Comparison of ENCODE assay signal across 8 cellular contexts in the genomic region with DNA sequence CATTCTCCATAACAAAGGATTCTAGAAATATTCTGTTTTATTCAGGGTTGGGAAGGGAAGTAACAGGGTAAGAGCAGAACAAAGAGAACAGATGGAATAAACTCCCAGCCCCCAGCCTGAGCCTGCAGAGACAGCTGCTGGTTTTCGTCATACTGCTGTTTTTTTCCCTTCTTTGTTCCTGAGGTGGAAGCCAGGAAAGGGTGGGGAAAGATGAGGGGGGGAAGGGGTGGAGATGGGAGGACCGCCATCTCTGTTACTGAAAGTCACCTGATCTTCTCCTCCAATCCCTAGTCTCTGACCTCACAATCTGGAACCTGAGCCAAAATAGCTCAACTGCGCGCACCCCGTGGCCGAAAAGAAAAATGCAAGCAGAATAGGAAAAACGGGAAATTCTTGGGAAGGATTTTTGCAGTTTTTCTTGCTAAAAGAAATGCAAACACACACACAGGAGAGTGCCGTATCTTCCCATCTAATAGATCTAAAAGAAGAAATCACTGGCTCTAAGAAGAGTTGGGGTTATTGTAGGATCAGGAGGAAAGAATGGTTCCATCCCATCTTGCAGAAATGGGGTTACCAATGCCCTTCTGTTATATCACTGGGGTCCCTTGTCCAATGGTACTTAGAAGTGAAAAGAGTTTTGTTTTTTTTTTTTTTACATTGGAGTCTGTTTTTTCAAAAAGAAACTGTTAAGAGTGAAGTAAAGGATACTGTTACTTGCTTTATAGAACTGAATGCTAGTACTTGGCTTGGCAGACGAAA. TPM values are rescaled to one million over a fixed set of nuclear protein-coding genes. Genes with fewer than 3 reads are reported as not detected.
DNase-seq lines count a peak whose midpoint lies in the region; ATAC-seq and TF ChIP-seq lines count a peak whose summit lies in the region.

No MANE protein-coding gene starts in this region.

- peak overlapping the region; percentile 91 to 100 for H3K27ac ChIP-seq in SK-N-SH (ENCODE audit: low read depth in 2 of 2, low read length in 1 of 2)
- H3K27ac ChIP-seq in fibroblast of lung (ENCODE audit: insufficient read depth, low read length) = peak overlapping the region; percentile 81
- peak overlapping the region in 1 of 2 donors; percentile 77 for H3K27ac ChIP-seq in aorta (ENCODE audit: low read depth in 1 of 2, low read length in 2 of 2)

- H3K79me2 ChIP-seq in SK-N-SH (ENCODE audit: insufficient read depth) (peaks cover 5% of the 10 kb centered on the region; the same call in 1 of the 2 replicates), fibroblast of lung (ENCODE audit: control insufficient read depth, insufficient read depth, low read length) (no peaks in the 10 kb centered on the region)

- H3K4me1 ChIP-seq in SK-N-SH (ENCODE audit: control insufficient read depth in 1 of 2, insufficient read depth in 2 of 2, low read depth in 1 of 2, low read length in 1 of 2) (peaks cover 21 to 22% of the 10 kb centered on the region in 2 experiments; a peak in 3 of 4 replicates), fibroblast of lung (ENCODE audit: control insufficient read depth, extremely low read depth, insufficient read depth, low read length) (peaks cover 5% of the 10 kb centered on the region), aorta (ENCODE audit: control insufficient read depth in 1 of 2, insufficient read depth in 2 of 2, low read length in 2 of 2) (peaks cover 2% of the 10 kb centered on the region in 2 donors)

- H3K9ac ChIP-seq in SK-N-SH = peak overlapping the region; percentile 80
- H3K9ac ChIP-seq in fibroblast of lung (ENCODE audit: insufficient read depth, low read length) = no peak overlapping the region

- H3K36me3 ChIP-seq in SK-N-SH (replicated peaks in 1 of 2; ENCODE audit: control insufficient read depth in 1 of 2, insufficient read depth in 2 of 2, low read length in 1 of 2) = peaks cover 28 to 40% of the 10 kb centered on the region in 2 experiments
- H3K36me3 ChIP-seq in fibroblast of lung (ENCODE audit: control insufficient read depth, insufficient read depth, low read length) = no peaks in the 10 kb centered on the region
- H3K36me3 ChIP-seq in aorta (ENCODE audit: control insufficient read depth in 1 of 2, insufficient read depth in 2 of 2, low read length in 1 of 2) = peaks cover 0 to 4% of the 10 kb centered on the region in 2 donors

- peaks cover 22% of the 10 kb centered on the region for H3F3A ChIP-seq in SK-N-SH (replicated peaks; ENCODE audit: insufficient read depth)

- H2AFZ ChIP-seq in SK-N-SH (ENCODE audit: low read depth) = peak overlapping the region; percentile 77
- H2AFZ ChIP-seq in fibroblast of lung (ENCODE audit: low read length) = no peak overlapping the region

- H4K20me1 ChIP-seq in SK-N-SH (ENCODE audit: insufficient read depth) (no peaks in the 10 kb centered on the region), fibroblast of lung (ENCODE audit: control insufficient read depth, extremely low read depth, insufficient read depth, low read length) (no peaks in the 10 kb centered on the region)

- H3K4me2 ChIP-seq in SK-N-SH (peak overlapping the region; percentile 58; the same call in 1 of the 2 replicates), fibroblast of lung (ENCODE audit: extremely low read depth, insufficient read depth, low read length) (peak overlapping the region; percentile 48)

- POLR2A ChIA-PET in SK-N-SH (lab: Yijun Ruan, JAX) = interaction anchor here (0.7 to 1.2 kb wide), 5 partner anchors 178 to 411 kb away, joined by 3 to 7 read pairs (median 4); a partner anchor contains a TSS

- no peaks in the 10 kb centered on the region for H3K9me3 ChIP-seq in SK-N-SH
- H3K9me3 ChIP-seq in fibroblast of lung (ENCODE audit: control insufficient read depth, insufficient read depth, low read depth, low read length) = no peaks in the 10 kb centered on the region
- H3K9me3 ChIP-seq in aorta (ENCODE audit: control insufficient read depth, low read length) = no peaks in the 10 kb centered on the region

- intact Hi-C loops in aorta (cut with DNase I) = loop anchor here (2.0 to 10.0 kb wide), 10 partner anchors 39 to 389 kb away; a partner anchor contains a TSS

- H3K4me3 ChIP-seq in SK-N-SH (ENCODE audit: low read depth in 2 of 2, low read length in 1 of 2) (peak overlapping the region; percentile 22; a peak in 2 of 4 replicates), fibroblast of lung (replicated peaks in 1 of 4; ENCODE audit: control extremely low read depth in 1 of 4, insufficient read depth in 1 of 4, low read depth in 3 of 4, low read length in 4 of 4) (peak overlapping the region in 1 of 4 experiments; percentile 41), aorta (ENCODE audit: low read length in 2 of 2) (no peak overlapping the region)

- peak; percentile 92 for TF ChIP-seq RAD21 in SK-N-SH (IDR thresholded peaks at IDR 0.05; ENCODE audit: low read length)

- peak; percentile 78 for TF ChIP-seq CTCF in LNCAP (IDR thresholded peaks at IDR 0.05)
- peak; percentile 94 for TF ChIP-seq CTCF in SK-N-SH (IDR thresholded peaks at IDR 0.05)
- TF ChIP-seq CTCF in fibroblast of lung (conservative IDR thresholded peaks at IDR 0.05 in 1 of 2, IDR thresholded peaks at IDR 0.05 in 1 of 2; ENCODE audit: low read depth in 1 of 2, low read length in 2 of 2) = peak; percentile 93 to 98

- no peaks in the 10 kb centered on the region for H3K9me2 ChIP-seq in SK-N-SH

- whole genome bisulfite sequencing in SK-N-SH (ENCODE audit: low lambda C conversion rate) = 18% methylated on average over 9 of the region's 9 CpGs
- WGBS in aorta, 2 donors = 13 to 15% methylated on average over 9 of the region's 9 CpGs

- peak; percentile 75 to 91; a peak in 3 of 4 replicates for TF ChIP-seq EP300 in SK-N-SH (IDR thresholded peaks at IDR 0.05; ENCODE audit: borderline replicate concordance in 1 of 2, low read depth in 1 of 2, low read length in 1 of 2)

- peak; percentile 93 for ATAC-seq in aorta (ENCODE audit: low FRiP score)
- ATAC-seq in GM18502 (IDR thresholded peaks at IDR 0.05; ENCODE audit: poor library complexity, unreplicated experiment) = no peak

- H3K27me3 ChIP-seq in SK-N-SH (ENCODE audit: insufficient read depth) (no peaks in the 10 kb centered on the region), fibroblast of lung (ENCODE audit: control insufficient read depth, insufficient read depth, low read length) (no peaks in the 10 kb centered on the region), aorta (ENCODE audit: control insufficient read depth in 1 of 2, insufficient read depth in 2 of 2, low read length in 1 of 2) (no peaks in the 10 kb centered on the region)

- CTCF ChIA-PET in SK-N-SH (lab: Yijun Ruan, JAX) = interaction anchor here (0.6 to 10.4 kb wide), 31 partner anchors 32 to 830 kb away, joined by 3 to 191 read pairs (median 4); a partner anchor contains a TSS

- DNase-seq in COLO829 (ENCODE audit: low spot score) (peak; percentile 53), SK-N-SH (peak; percentile 68), fibroblast of lung (ENCODE audit: low read depth in 2 of 2) (peak; percentile 97 to 99), mucosa of gallbladder (ENCODE audit: low spot score) (peak; percentile 91), aorta (peak; percentile 85 to 87)
- DNase-seq in activated naive CD4-positive, alpha-beta T cell treated with anti-CD3 and anti-CD28 coated beads, Interleukin-2, amount 50 U/mL, for 16 hours = no peak

TF ChIP-seq in SK-N-SH, 30 proteins besides CTCF, POLR2A, EP300 and RAD21 (continues in another document):
- TF ChIP-seq NFIC (IDR thresholded peaks at IDR 0.05; ENCODE audit: borderline replicate concordance) (peak; percentile 99), NRF1 (IDR thresholded peaks at IDR 0.05; ENCODE audit: low read depth, low read length) (no peak), GATA2 (CRISPR knock-in tag; IDR thresholded peaks at IDR 0.05) (no peak), ELF1 (IDR thresholded peaks at IDR 0.05) (no peak)
- TF ChIP-seq, protein P1, sequence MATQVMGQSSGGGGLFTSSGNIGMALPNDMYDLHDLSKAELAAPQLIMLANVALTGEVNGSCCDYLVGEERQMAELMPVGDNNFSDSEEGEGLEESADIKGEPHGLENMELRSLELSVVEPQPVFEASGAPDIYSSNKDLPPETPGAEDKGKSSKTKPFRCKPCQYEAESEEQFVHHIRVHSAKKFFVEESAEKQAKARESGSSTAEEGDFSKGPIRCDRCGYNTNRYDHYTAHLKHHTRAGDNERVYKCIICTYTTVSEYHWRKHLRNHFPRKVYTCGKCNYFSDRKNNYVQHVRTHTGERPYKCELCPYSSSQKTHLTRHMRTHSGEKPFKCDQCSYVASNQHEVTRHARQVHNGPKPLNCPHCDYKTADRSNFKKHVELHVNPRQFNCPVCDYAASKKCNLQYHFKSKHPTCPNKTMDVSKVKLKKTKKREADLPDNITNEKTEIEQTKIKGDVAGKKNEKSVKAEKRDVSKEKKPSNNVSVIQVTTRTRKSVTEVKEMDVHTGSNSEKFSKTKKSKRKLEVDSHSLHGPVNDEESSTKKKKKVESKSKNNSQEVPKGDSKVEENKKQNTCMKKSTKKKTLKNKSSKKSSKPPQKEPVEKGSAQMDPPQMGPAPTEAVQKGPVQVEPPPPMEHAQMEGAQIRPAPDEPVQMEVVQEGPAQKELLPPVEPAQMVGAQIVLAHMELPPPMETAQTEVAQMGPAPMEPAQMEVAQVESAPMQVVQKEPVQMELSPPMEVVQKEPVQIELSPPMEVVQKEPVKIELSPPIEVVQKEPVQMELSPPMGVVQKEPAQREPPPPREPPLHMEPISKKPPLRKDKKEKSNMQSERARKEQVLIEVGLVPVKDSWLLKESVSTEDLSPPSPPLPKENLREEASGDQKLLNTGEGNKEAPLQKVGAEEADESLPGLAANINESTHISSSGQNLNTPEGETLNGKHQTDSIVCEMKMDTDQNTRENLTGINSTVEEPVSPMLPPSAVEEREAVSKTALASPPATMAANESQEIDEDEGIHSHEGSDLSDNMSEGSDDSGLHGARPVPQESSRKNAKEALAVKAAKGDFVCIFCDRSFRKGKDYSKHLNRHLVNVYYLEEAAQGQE (IDR thresholded peaks at IDR 0.05; ENCODE audit: low read depth, low read length) = peak; percentile 60
- TF ChIP-seq, protein P2, sequence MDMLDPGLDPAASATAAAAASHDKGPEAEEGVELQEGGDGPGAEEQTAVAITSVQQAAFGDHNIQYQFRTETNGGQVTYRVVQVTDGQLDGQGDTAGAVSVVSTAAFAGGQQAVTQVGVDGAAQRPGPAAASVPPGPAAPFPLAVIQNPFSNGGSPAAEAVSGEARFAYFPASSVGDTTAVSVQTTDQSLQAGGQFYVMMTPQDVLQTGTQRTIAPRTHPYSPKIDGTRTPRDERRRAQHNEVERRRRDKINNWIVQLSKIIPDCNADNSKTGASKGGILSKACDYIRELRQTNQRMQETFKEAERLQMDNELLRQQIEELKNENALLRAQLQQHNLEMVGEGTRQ (IDR thresholded peaks at IDR 0.05; ENCODE audit: borderline replicate concordance, low read depth, low read length) = peak; percentile 70

RNA-seq across cellular contexts. Expression of a gene that starts 57.9 kb away (rescaled TPM):
- polyA plus RNA-seq in SK-N-SH (2012; rRNA removed) (28.2 and 30.4 TPM in 2 replicates), fibroblast of lung (30.9 and 59.5 TPM in 2 replicates), aorta (10 to 100 TPM; 30.8 to 44.1 TPM)
- 20.6 and 29.6 TPM in 2 replicates for polyA plus RNA-seq in SK-N-SH (2012; cell fraction: cytosol; rRNA removed)
- polyA plus RNA-seq in SK-N-SH (2012; cell fraction: nucleus; rRNA removed) = 75.5 and 79.2 TPM in 2 replicates
- total RNA-seq in fibroblast of lung (17.2 and 21.1 TPM in 2 replicates), mucosa of gallbladder (85.9 TPM), aorta (100 to 1,000 TPM in 1 of 2 donors, 10 to 100 TPM in 1; 93.4 to 125 TPM)
- 41.4 and 57.3 TPM in 2 replicates for polyA plus RNA-seq in fibroblast of lung (2012)
- polyA minus RNA-seq in fibroblast of lung (ENCODE audit: low replicate concordance) = 127 and 180 TPM in 2 replicates

Comparison
In these comparisons a context has a peak if more than half of its experiments do, and no peak if none do; other contexts are left out.
1. H3K4me3 ChIP-seq: peak in SK-N-SH (2 of 2); none in aorta (0 of 2).
2. Peak in every context shown above with its lines, with median percentiles within 50 percentile points of each other: CTCF ChIP-seq.